Comparison of ENCODE assay signal across 1 cellular context in the genomic region with DNA sequence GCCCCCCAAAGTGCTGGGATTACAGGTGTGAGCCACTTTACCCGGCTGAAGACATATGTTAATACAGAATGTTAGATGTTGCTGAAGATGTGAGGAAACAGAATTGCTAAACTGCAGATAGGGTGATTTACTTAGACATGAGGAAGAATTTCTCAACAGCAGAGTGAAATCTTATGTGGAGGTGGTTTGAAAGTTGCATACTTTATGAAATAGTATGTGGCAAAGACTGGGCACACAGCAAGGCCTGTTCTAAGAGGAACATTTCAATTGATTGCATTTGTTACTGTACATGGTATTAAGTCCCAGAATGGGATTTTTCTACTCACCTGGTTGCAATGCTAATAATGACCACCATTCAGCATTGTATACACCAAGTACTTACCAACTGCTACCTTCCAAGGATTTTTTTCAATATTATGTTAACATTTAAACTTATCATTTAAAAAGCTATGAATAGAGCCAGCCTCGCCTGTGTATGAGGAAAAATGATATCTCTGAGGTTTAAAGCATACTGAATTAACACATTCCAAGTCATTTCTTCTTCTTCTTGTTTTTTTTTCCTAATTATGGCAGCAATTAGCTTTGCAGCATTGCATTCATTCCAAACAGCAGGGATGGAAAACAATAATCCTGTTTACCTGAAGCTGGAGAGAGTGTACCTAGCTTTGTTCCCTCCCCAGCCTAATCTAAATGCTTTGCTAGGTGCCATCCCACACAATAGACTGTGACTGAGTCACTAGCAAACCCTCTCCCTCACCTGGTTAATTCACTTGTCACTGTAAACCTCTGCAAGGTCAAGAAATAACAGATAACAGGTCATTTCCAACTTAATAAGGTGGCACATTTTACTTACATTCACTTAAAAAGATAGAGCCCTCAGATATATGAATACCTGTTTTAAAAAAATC.
TF ChIP-seq lines count a peak whose summit lies in the region.

No MANE protein-coding gene starts in this region.

TF ChIP-seq in WTC11, 78 proteins besides CTCF, POLR2A, EP300 and RAD21 (continued from another document):
- no peak for TF ChIP-seq ZNF512 (CRISPR knock-in tag; IDR thresholded peaks at IDR 0.05; ENCODE audit: borderline replicate concordance)
- no peak for TF ChIP-seq PRRX2 (CRISPR knock-in tag; IDR thresholded peaks at IDR 0.05)
- TF ChIP-seq HMGA2 (CRISPR knock-in tag; IDR thresholded peaks at IDR 0.05), result no peak
